In the genomic region with DNA sequence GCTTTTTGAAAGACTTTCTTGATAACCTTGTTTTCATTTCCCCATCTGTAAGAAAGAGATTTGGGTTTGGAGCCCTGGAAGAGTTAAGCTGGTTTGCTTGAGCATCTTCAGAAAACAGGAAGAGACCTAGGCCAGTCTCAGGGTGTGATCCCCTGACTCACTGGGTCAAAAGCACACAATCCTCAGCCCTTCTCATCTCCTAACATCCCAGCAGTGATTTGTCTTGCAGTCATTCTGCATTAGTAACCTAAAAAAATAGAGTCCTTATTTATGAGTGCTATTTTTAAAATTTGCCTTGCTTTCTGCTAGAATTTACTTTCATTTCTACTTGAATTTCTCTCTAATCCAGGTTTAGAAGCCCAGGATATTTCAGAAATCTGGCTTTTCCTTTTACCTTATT, we compare ENCODE assay signal across 22 cellular contexts. TPM values are rescaled to one million over a fixed set of nuclear protein-coding genes. Genes with fewer than 3 reads are reported as not detected.
DNase-seq lines count a peak whose midpoint lies in the region; ATAC-seq and TF ChIP-seq lines count a peak whose summit lies in the region.
"Had no signal": no experiment of that assay in that cellular context is flagged by ENCODE, and none has a peak within 500 bp of the region (broad histone marks: within the 10 kb centered on the region; RNA-seq: fewer than 3 reads in every experiment).

No MANE protein-coding gene starts in this region.

- POLR2A ChIA-PET in T-cell (lab: Charles Lee): interaction anchor here in 1 of 2 donors (0.6 kb wide), 1 partner anchor 276 kb away, joined by 7 read pairs; no protein-coding TSS in a partner anchor

- no peaks in the 10 kb centered on the region for H3K79me1 ChIP-seq in mesenchymal stem cell (replicated peaks; ENCODE audit: low read length, poor library complexity, severe bottlenecking)

- DNase-seq in AG08396 (ENCODE audit: low spot score) (peak; percentile 29), HT1080 (ENCODE audit: low read depth) (peak; percentile 27), astrocyte of the spinal cord (ENCODE audit: low read depth, low spot score) (peak; percentile 11), mesenchymal stem cell (no peak), T-cell (no peak), HAP-1 (ENCODE audit: low spot score in 2 of 2) (no peak), breast epithelium (ENCODE audit: low spot score in 2 of 2) (no peak)
- no peak for DNase-seq in effector memory CD4-positive, alpha-beta T cell
- DNase-seq: activated B cell treated with CpG ODN at 0.5 μM for 24 hours; activated naive CD4-positive, alpha-beta T cell treated with anti-CD3 and anti-CD28 coated beads, Interleukin-2, amount 10 ng/mL, durations not matched to agents 7 days and 5 days; amygdala; foreskin melanocyte; naive thymus-derived CD8-positive, alpha-beta T cell; NCI-H1105; NCI-H1930; NCI-H2227 treated with DMSO at 0.1 percent for 48 hours had no signal

- TF ChIP-seq CTCF in astrocyte of the spinal cord (IDR thresholded peaks at IDR 0.05; ENCODE audit: low read depth, low read length): no peak
- no peak for TF ChIP-seq CTCF in breast epithelium (IDR thresholded peaks at IDR 0.05)

- H3K36me3 ChIP-seq in mesenchymal stem cell (ENCODE audit: control insufficient read depth in 1 of 2, insufficient read depth in 2 of 2, low read depth in 1 of 2, low read length in 2 of 2) (no peaks in the 10 kb centered on the region), HAP-1 (replicated peaks) (no peaks in the 10 kb centered on the region), breast epithelium (no peaks in the 10 kb centered on the region)
- H3K36me3 ChIP-seq in effector memory CD4-positive, alpha-beta T cell (ENCODE audit: control insufficient read depth, insufficient read depth, low read length): no peaks in the 10 kb centered on the region
- H3K36me3 ChIP-seq: suprapubic skin had no signal

- H3K27ac ChIP-seq in mesenchymal stem cell (ENCODE audit: low read length, poor library complexity, severe bottlenecking) (no peak overlapping the region), breast epithelium (no peak overlapping the region)
- no peak overlapping the region for H3K27ac ChIP-seq in effector memory CD4-positive, alpha-beta T cell (ENCODE audit: insufficient read depth, low read length, poor library complexity, severe bottlenecking)
- H3K27ac ChIP-seq: RWPE1, SK-N-MC, suprapubic skin had no signal

- no peak overlapping the region for H2BK5ac ChIP-seq in mesenchymal stem cell (ENCODE audit: low read depth, low read length, poor library complexity, severe bottlenecking)

- H3K4me1 ChIP-seq in mesenchymal stem cell (ENCODE audit: control insufficient read depth, insufficient read depth, low read depth, low read length) (no peaks in the 10 kb centered on the region), HAP-1 (no peaks in the 10 kb centered on the region), breast epithelium (no peaks in the 10 kb centered on the region)
- H3K4me1 ChIP-seq in effector memory CD4-positive, alpha-beta T cell (ENCODE audit: control insufficient read depth, insufficient read depth, low read length, poor library complexity, severe bottlenecking): no peaks in the 10 kb centered on the region
- H3K4me1 ChIP-seq: suprapubic skin had no signal

- intact Hi-C loops in breast epithelium (cut with DNase I; ENCODE audit: low total_unique reads): loop anchor here (1.0 kb wide), 1 partner anchor 11 kb away; no protein-coding TSS in a partner anchor

- in situ Hi-C loops in astrocyte of the spinal cord (cut with HindIII; ENCODE audit: low sequenced_read_pairs) (no loop called here), HAP-1 (cut with MboI; ENCODE audit: low sequenced_read_pairs) (no loop called here)

- H3K9ac ChIP-seq in mesenchymal stem cell (ENCODE audit: low read length): peak overlapping the region; percentile 38

- TF ChIP-seq POLR2A in breast epithelium (IDR thresholded peaks at IDR 0.05): no peak

- H3K18ac ChIP-seq in mesenchymal stem cell (ENCODE audit: low read depth in 1 of 2, low read length in 2 of 2): no peak overlapping the region

- no peak for ATAC-seq in T-cell (replicated peaks in 1 of 4)
- ATAC-seq: naive thymus-derived CD8-positive, alpha-beta T cell had no signal

- peaks cover 15 to 19% of the 10 kb centered on the region in 2 donors for H3K27me3 Mint-ChIP-seq in T-cell

- no peak overlapping the region for H3K23ac ChIP-seq in mesenchymal stem cell (ENCODE audit: low read length in 2 of 2)

- no peak overlapping the region for H2BK120ac ChIP-seq in mesenchymal stem cell (ENCODE audit: low read depth, low read length)

- no peaks in the 10 kb centered on the region for H3K9me3 Mint-ChIP-seq in T-cell
- H3K9me3 Mint-ChIP-seq: activated B cell treated with CpG ODN at 0.5 μM for 24 hours; activated naive CD4-positive, alpha-beta T cell treated with anti-CD3 and anti-CD28 coated beads, Interleukin-2, amount 10 ng/mL, durations not matched to agents 7 days and 5 days; activated T-helper 1 cell treated with anti-CD3 and anti-CD28 coated beads, Interleukin-12 subunit alpha, Interleukin-12 subunit beta, Interleukin-2, Interleukin-4 antibody, amounts not matched to agents 30 ng/mL and 10 ng/mL and 1 ng/mL, durations not matched to agents 14 hours and 24 hours and 36 hours; mesothelial cell of epicardium; naive thymus-derived CD8-positive, alpha-beta T cell had no signal

- no peak overlapping the region for H3K27ac Mint-ChIP-seq in T-cell
- H3K27ac Mint-ChIP-seq: activated B cell treated with CpG ODN at 0.5 μM for 24 hours; activated naive CD4-positive, alpha-beta T cell treated with anti-CD3 and anti-CD28 coated beads, Interleukin-2, amount 10 ng/mL, durations not matched to agents 7 days and 5 days; activated T-helper 1 cell treated with anti-CD3 and anti-CD28 coated beads, Interleukin-12 subunit alpha, Interleukin-12 subunit beta, Interleukin-2, Interleukin-4 antibody, amounts not matched to agents 30 ng/mL and 10 ng/mL and 1 ng/mL, durations not matched to agents 14 hours and 24 hours and 36 hours; mesothelial cell of epicardium had no signal

- no peak overlapping the region for H3K14ac ChIP-seq in mesenchymal stem cell (ENCODE audit: low read length in 2 of 2)

- H3K4me1 Mint-ChIP-seq in T-cell: no peaks in the 10 kb centered on the region
- H3K4me1 Mint-ChIP-seq: activated B cell treated with CpG ODN at 0.5 μM for 24 hours; activated naive CD4-positive, alpha-beta T cell treated with anti-CD3 and anti-CD28 coated beads, Interleukin-2, amount 10 ng/mL, durations not matched to agents 7 days and 5 days; naive thymus-derived CD8-positive, alpha-beta T cell had no signal

- H4K91ac ChIP-seq in mesenchymal stem cell (ENCODE audit: low read length): no peak overlapping the region

- H2AFZ ChIP-seq in mesenchymal stem cell (ENCODE audit: low read depth, low read length): no peak overlapping the region

- CTCF ChIA-PET in T-cell (lab: Charles Lee): no interaction called here

- H3K4me2 ChIP-seq in mesenchymal stem cell (ENCODE audit: low read length, poor library complexity, severe bottlenecking): no peak overlapping the region
- H3K4me2 ChIP-seq: smooth muscle cell had no signal

- H4K8ac ChIP-seq in mesenchymal stem cell (ENCODE audit: low read length): no peak overlapping the region

- no peak overlapping the region for H3K4me3 ChIP-seq in astrocyte of the spinal cord (ENCODE audit: low read depth, low read length)
- H3K4me3 ChIP-seq in mesenchymal stem cell (ENCODE audit: insufficient read depth in 1 of 2, low read depth in 1 of 2, low read length in 2 of 2): no peak overlapping the region
- no peak overlapping the region for H3K4me3 ChIP-seq in HAP-1
- H3K4me3 ChIP-seq in breast epithelium: no peak overlapping the region
- H3K4me3 ChIP-seq in effector memory CD4-positive, alpha-beta T cell (ENCODE audit: insufficient read depth, low read depth, low read length, poor library complexity, severe bottlenecking): no peak overlapping the region
- H3K4me3 ChIP-seq: SK-N-MC, smooth muscle cell, suprapubic skin had no signal

- no peaks in the 10 kb centered on the region for H3K9me3 ChIP-seq in mesenchymal stem cell (ENCODE audit: control insufficient read depth, low read length)
- H3K9me3 ChIP-seq in HAP-1: no peaks in the 10 kb centered on the region
- no peaks in the 10 kb centered on the region for H3K9me3 ChIP-seq in breast epithelium
- no peaks in the 10 kb centered on the region for H3K9me3 ChIP-seq in effector memory CD4-positive, alpha-beta T cell (ENCODE audit: control insufficient read depth, low read length)
- H3K9me3 ChIP-seq: suprapubic skin had no signal

- no peak overlapping the region for H3K4ac ChIP-seq in mesenchymal stem cell (ENCODE audit: low read depth in 1 of 2, low read length in 2 of 2)

- no peaks in the 10 kb centered on the region for H3K27me3 ChIP-seq in mesenchymal stem cell (ENCODE audit: control insufficient read depth in 1 of 2, insufficient read depth in 1 of 2, low read length in 2 of 2)
- 0 out of 2 replicates have a peak, but pooled peaks cover 4% of the 10 kb centered on the region for H3K27me3 ChIP-seq in HAP-1 (ENCODE audit: low read depth)
- no peaks in the 10 kb centered on the region for H3K27me3 ChIP-seq in breast epithelium
- H3K27me3 ChIP-seq in effector memory CD4-positive, alpha-beta T cell (replicated peaks; ENCODE audit: control insufficient read depth, insufficient read depth, low read length, poor library complexity, severe bottlenecking): no peaks in the 10 kb centered on the region
- H3K27me3 ChIP-seq: suprapubic skin had no signal

- H2AK5ac ChIP-seq in mesenchymal stem cell (ENCODE audit: low read length, severe bottlenecking): no peak overlapping the region

- no peak overlapping the region for H3K4me3 Mint-ChIP-seq in T-cell
- H3K4me3 Mint-ChIP-seq: activated B cell treated with CpG ODN at 0.5 μM for 24 hours; activated naive CD4-positive, alpha-beta T cell treated with anti-CD3 and anti-CD28 coated beads, Interleukin-2, amount 10 ng/mL, durations not matched to agents 7 days and 5 days; activated T-helper 1 cell treated with anti-CD3 and anti-CD28 coated beads, Interleukin-12 subunit alpha, Interleukin-12 subunit beta, Interleukin-2, Interleukin-4 antibody, amounts not matched to agents 30 ng/mL and 10 ng/mL and 1 ng/mL, durations not matched to agents 14 hours and 24 hours and 36 hours; mesothelial cell of epicardium; naive thymus-derived CD8-positive, alpha-beta T cell had no signal

- H3K36me3 Mint-ChIP-seq in T-cell: no peaks in the 10 kb centered on the region
- H3K36me3 Mint-ChIP-seq: activated naive CD4-positive, alpha-beta T cell treated with anti-CD3 and anti-CD28 coated beads, Interleukin-2, amount 10 ng/mL, durations not matched to agents 7 days and 5 days; mesothelial cell of epicardium; naive thymus-derived CD8-positive, alpha-beta T cell had no signal

- no peak overlapping the region for H2BK15ac ChIP-seq in mesenchymal stem cell (ENCODE audit: low read depth, poor library complexity, severe bottlenecking)

- H2BK12ac ChIP-seq in mesenchymal stem cell (ENCODE audit: low read length in 2 of 2): no peak overlapping the region

RNA-seq across cellular contexts. Expression of a gene that starts 16.4 kb away (rescaled TPM):
- 9.9 and 11.7 TPM in 2 replicates for total RNA-seq in HT1080 (2014; rRNA removed; shearing (Covaris generic))
- 10.7 and 12.3 TPM in 2 replicates for polyA plus RNA-seq in HT1080 (2015; cell fraction: cytosol; rRNA removed)
- 6.4 and 7.3 TPM in 2 replicates for polyA plus RNA-seq in HT1080 (2015; cell fraction: nucleus; rRNA removed)
- polyA plus RNA-seq in mesenchymal stem cell (2013, experiment 1 of 2): 22.6 TPM
- 23.2 TPM for polyA plus RNA-seq in mesenchymal stem cell (2013, experiment 2 of 2)
- total RNA-seq in T-cell (1 to 10 TPM; 5.6 to 7.1 (median 6.9) TPM), breast epithelium (10 to 100 TPM in 1 of 3 donors, 1 to 10 TPM in 2; 9.8 to 17.6 (median 10.0) TPM)

Comparison
In these comparisons a context has a peak if more than half of its experiments do, and no peak if none do; other contexts are left out.
1. DNase-seq: peak in AG08396 (single experiment), HT1080 (single experiment) and astrocyte of the spinal cord (single experiment); none in mesenchymal stem cell (single experiment), T-cell (0 of 34), HAP-1 (0 of 2), breast epithelium (0 of 2) and effector memory CD4-positive, alpha-beta T cell (0 of 3).